38 cellular contexts compared by ENCODE assay signal in genomic region chr4:185467991-185468390, GRCh38. TPM values are rescaled to one million over a fixed set of nuclear protein-coding genes. Genes with fewer than 3 reads are reported as not detected.
A peak's percentile ranks its signal among the peaks of the same experiment; 100 is the strongest.
DNase-seq lines count a peak whose midpoint lies in the region; ATAC-seq and TF ChIP-seq lines count a peak whose summit lies in the region.
"Had no signal": no experiment of that assay in that cellular context is flagged by ENCODE, and none has a peak within 500 bp of the region (broad histone marks: within the 10 kb centered on the region; RNA-seq: fewer than 3 reads in every experiment).

No MANE protein-coding gene starts in this region.

- H3K23ac ChIP-seq in H9 (ENCODE audit: insufficient read length, low read depth, low read length) (no peak overlapping the region), mesenchymal stem cell (ENCODE audit: low read length in 2 of 2) (no peak overlapping the region)

- peaks cover 12% of the 10 kb centered on the region for H3K23me2 ChIP-seq in H9 (ENCODE audit: insufficient read length, low read depth, low read length, poor library complexity, severe bottlenecking)

- H4K8ac ChIP-seq in H9 (replicated peaks; ENCODE audit: insufficient read length, low read depth, low read length), result no peak overlapping the region
- H4K8ac ChIP-seq in mesenchymal stem cell (ENCODE audit: low read length), result peak overlapping the region; percentile 21

- no peak overlapping the region for H3K4me2 ChIP-seq in H9 (ENCODE audit: insufficient read depth, insufficient read length, low read length)
- no peak overlapping the region for H3K4me2 ChIP-seq in mesenchymal stem cell (ENCODE audit: low read length, poor library complexity, severe bottlenecking)
- H3K4me2 ChIP-seq: A549; BLaER1; BLaER1 treated with 17β-estradiol and CSF1 and Interleukin-3, amounts not matched to agents 10 nM and 100 nM had no signal

- H2BK15ac ChIP-seq in H9 (ENCODE audit: low read depth, low read length) (no peak overlapping the region), mesenchymal stem cell (ENCODE audit: low read depth, poor library complexity, severe bottlenecking) (no peak overlapping the region)

- peak overlapping the region; percentile 26 for H3K9ac ChIP-seq in H9 (ENCODE audit: extremely low read depth, insufficient read length, low read length)
- no peak overlapping the region for H3K9ac ChIP-seq in mesenchymal stem cell (ENCODE audit: low read length)
- H3K9ac ChIP-seq: BLaER1; BLaER1 treated with 17β-estradiol and CSF1 and Interleukin-3, amounts not matched to agents 10 nM and 100 nM had no signal

- H4K5ac ChIP-seq in H9 (ENCODE audit: insufficient read length, low read depth, low read length), result no peak overlapping the region

- H3K27ac Mint-ChIP-seq in H9, result no peak overlapping the region
- H3K27ac Mint-ChIP-seq: B cell; CD4-positive, alpha-beta T cell; CD4-positive, CD25-positive, alpha-beta regulatory T cell; CD8-positive, alpha-beta T cell had no signal

- H3K27ac ChIP-seq in H9 (ENCODE audit: insufficient read length, low read depth, low read length), result no peak overlapping the region
- no peak overlapping the region for H3K27ac ChIP-seq in HEK293 (ENCODE audit: extremely low read depth, low read depth, low read length)
- no peak overlapping the region for H3K27ac ChIP-seq in mesenchymal stem cell (ENCODE audit: low read length, poor library complexity, severe bottlenecking)
- no peak overlapping the region for H3K27ac ChIP-seq in WERI-Rb-1
- H3K27ac ChIP-seq: 22Rv1; A549; BLaER1; BLaER1 treated with 17β-estradiol and CSF1 and Interleukin-3, amounts not matched to agents 10 nM and 100 nM; C4-2B had no signal

- H2BK120ac ChIP-seq in H9 (ENCODE audit: low read depth, low read length, poor library complexity, severe bottlenecking), result no peak overlapping the region
- H2BK120ac ChIP-seq in mesenchymal stem cell (ENCODE audit: low read depth, low read length), result no peak overlapping the region

- H4K20me1 ChIP-seq in H9 (ENCODE audit: control insufficient read depth, insufficient read depth, insufficient read length), result no peaks in the 10 kb centered on the region
- H4K20me1 ChIP-seq: BLaER1; BLaER1 treated with 17β-estradiol and CSF1 and Interleukin-3, amounts not matched to agents 10 nM and 100 nM had no signal

- no peak overlapping the region for H3T11ph ChIP-seq in H9 (ENCODE audit: low read length)

- H3K9me3 Mint-ChIP-seq in H9, result no peaks in the 10 kb centered on the region; a peak in 2 of 5 replicates
- H3K9me3 Mint-ChIP-seq: CD4-positive, alpha-beta T cell; CD8-positive, alpha-beta memory T cell; CD8-positive, alpha-beta T cell had no signal

- H3K4me1 ChIP-seq in H9 (ENCODE audit: insufficient read depth, low read length) (no peaks in the 10 kb centered on the region; the same call in 1 of the 2 replicates), HEK293 (ENCODE audit: control insufficient read depth, insufficient read depth, low read length) (0 out of 2 replicates have a peak, but pooled peaks cover 3% of the 10 kb centered on the region), mesenchymal stem cell (ENCODE audit: control insufficient read depth, insufficient read depth, low read depth, low read length) (peaks cover 8% of the 10 kb centered on the region)

- no peaks in the 10 kb centered on the region for H3K79me1 ChIP-seq in H9 (ENCODE audit: insufficient read depth, low read depth, low read length, poor library complexity, severe bottlenecking)
- no peaks in the 10 kb centered on the region for H3K79me1 ChIP-seq in mesenchymal stem cell (replicated peaks; ENCODE audit: low read length, poor library complexity, severe bottlenecking)

- H3K4ac ChIP-seq in H9 (ENCODE audit: low read depth, low read length) (no peak overlapping the region), mesenchymal stem cell (ENCODE audit: low read depth in 1 of 2, low read length in 2 of 2) (no peak overlapping the region)

- TF ChIP-seq CTCF in H9 (conservative IDR thresholded peaks at IDR 0.05) (no peak), HEK293 (tag by site-specific recombination; IDR thresholded peaks at IDR 0.05) (no peak), WERI-Rb-1 (IDR thresholded peaks at IDR 0.05; ENCODE audit: low read depth, low read length) (no peak)

- H3K4me1 Mint-ChIP-seq in H9, result peaks cover 35 to 40% of the 10 kb centered on the region in 2 experiments

- H3K27me3 Mint-ChIP-seq in H9 (ENCODE audit: low read depth), result peaks cover 34% of the 10 kb centered on the region
- H3K27me3 Mint-ChIP-seq: CD4-positive, alpha-beta memory T cell; CD4-positive, alpha-beta T cell had no signal

- no peak overlapping the region for H4K91ac ChIP-seq in H9 (ENCODE audit: insufficient read length, low read depth, low read length)
- no peak overlapping the region for H4K91ac ChIP-seq in mesenchymal stem cell (ENCODE audit: low read length)

- H3K18ac ChIP-seq in H9 (ENCODE audit: insufficient read length, low read depth, low read length) (no peak overlapping the region), mesenchymal stem cell (ENCODE audit: low read depth in 1 of 2, low read length in 2 of 2) (no peak overlapping the region)

- no peak overlapping the region for H2BK20ac ChIP-seq in H9 (ENCODE audit: low read depth, low read length, poor library complexity, severe bottlenecking)

- POLR2A ChIA-PET in HEK293 (lab: Yijun Ruan, JAX), result no interaction called here

- H2BK5ac ChIP-seq in H9 (ENCODE audit: insufficient read length, low read length) (no peak overlapping the region), mesenchymal stem cell (ENCODE audit: low read depth, low read length, poor library complexity, severe bottlenecking) (no peak overlapping the region)

- H3K27me3 ChIP-seq in H9 (ENCODE audit: insufficient read depth, low read length), result no peaks in the 10 kb centered on the region; the same call in 1 of the 2 replicates
- peaks cover 6 to 22% of the 10 kb centered on the region in 2 experiments for H3K27me3 ChIP-seq in mesenchymal stem cell (ENCODE audit: control insufficient read depth in 1 of 2, insufficient read depth in 1 of 2, low read length in 2 of 2)
- no peaks in the 10 kb centered on the region for H3K27me3 ChIP-seq in WERI-Rb-1 (ENCODE audit: insufficient read depth, low read depth, severe bottlenecking)

- no peak overlapping the region for H2AFZ ChIP-seq in H9 (ENCODE audit: low read length)
- H2AFZ ChIP-seq in mesenchymal stem cell (ENCODE audit: low read depth, low read length), result no peak overlapping the region

- intact Hi-C loops in head of caudate nucleus (cut with DNase I), result no loop called here

- CTCF ChIA-PET in HEK293 (lab: Yijun Ruan, JAX), result no interaction called here

- H3K79me2 ChIP-seq in H9 (ENCODE audit: insufficient read depth, low read length), result no peaks in the 10 kb centered on the region

- no peak overlapping the region for H3K56ac ChIP-seq in H9 (ENCODE audit: insufficient read length, low read depth, low read length)

- H2AK5ac ChIP-seq in H9 (ENCODE audit: insufficient read length, low read length), result no peak overlapping the region
- H2AK5ac ChIP-seq in mesenchymal stem cell (ENCODE audit: low read length, severe bottlenecking), result no peak overlapping the region

- H3K4me3 ChIP-seq in HEK293 (ENCODE audit: low read depth, low read length), result no peak overlapping the region
- no peak overlapping the region for H3K4me3 ChIP-seq in mesenchymal stem cell (ENCODE audit: insufficient read depth in 1 of 2, low read depth in 1 of 2, low read length in 2 of 2)
- H3K4me3 ChIP-seq in WERI-Rb-1 (ENCODE audit: low read depth, low read length), result no peak overlapping the region
- H3K4me3 ChIP-seq: A549; BLaER1; BLaER1 treated with 17β-estradiol and CSF1 and Interleukin-3, amounts not matched to agents 10 nM and 100 nM had no signal

- H3K14ac ChIP-seq in H9 (ENCODE audit: insufficient read depth, low read length) (no peak overlapping the region), mesenchymal stem cell (ENCODE audit: low read length in 2 of 2) (no peak overlapping the region)

- no peak for DNase-seq in H9
- DNase-seq in head of caudate nucleus, result peak in 34 of 42 donors; percentile 17 to 80 (median 57)
- DNase-seq in mesenchymal stem cell, result no peak
- DNase-seq in WERI-Rb-1, result no peak
- DNase-seq: 8988T; ACHN; AML-193; BE2C; C1 segment of cervical spinal cord; Caco-2; Calu3; CD4-positive, alpha-beta memory T cell; CD4-positive, alpha-beta T cell; CD4-positive, CD25-positive, alpha-beta regulatory T cell; CD8-positive, alpha-beta memory T cell; CD8-positive, alpha-beta T cell; COR-L47; DMS 273 treated with DMSO at 0.1 percent for 48 hours; DMS153; DMS53; DMS79; DMS79 treated with DMSO at 0.1 percent for 48 hours; DND-41; EL had no signal

- H3K4me3 Mint-ChIP-seq in H9, result no peak overlapping the region
- H3K4me3 Mint-ChIP-seq: B cell; CD14-positive monocyte; CD4-positive, alpha-beta memory T cell; CD4-positive, alpha-beta T cell; CD8-positive, alpha-beta T cell had no signal

- no peaks in the 10 kb centered on the region; a peak in 1 of 7 replicates for H3K36me3 Mint-ChIP-seq in H9 (ENCODE audit: insufficient read depth in 1 of 3, low read depth in 3 of 3)
- H3K36me3 Mint-ChIP-seq: CD4-positive, alpha-beta memory T cell; CD4-positive, CD25-positive, alpha-beta regulatory T cell; CD8-positive, alpha-beta memory T cell; CD8-positive, alpha-beta T cell had no signal

- ATAC-seq in GM19023 (IDR thresholded peaks at IDR 0.05; ENCODE audit: unreplicated experiment) (no peak), HG02610 (IDR thresholded peaks at IDR 0.05; ENCODE audit: unreplicated experiment) (no peak), HG03196 (IDR thresholded peaks at IDR 0.05; ENCODE audit: unreplicated experiment) (no peak)
- ATAC-seq: A549; CD8-positive, alpha-beta T cell had no signal

- H2BK12ac ChIP-seq in H9 (ENCODE audit: insufficient read length, low read depth, low read length) (no peak overlapping the region), mesenchymal stem cell (ENCODE audit: low read length in 2 of 2) (no peak overlapping the region)

- WGBS in H9 (ENCODE audit: extremely low coverage, insufficient read length, low lambda C conversion rate), result no CpG with 5 or more reads among the region's 8 CpGs
- 90% methylated on average over 6 of the region's 8 CpGs for WGBS in mesenchymal stem cell

- H3K9me3 ChIP-seq in H9 (ENCODE audit: control insufficient read depth, low read depth, low read length) (no peaks in the 10 kb centered on the region), HEK293 (ENCODE audit: control insufficient read depth, insufficient read depth, low read depth, low read length) (no peaks in the 10 kb centered on the region), mesenchymal stem cell (ENCODE audit: control insufficient read depth, low read length) (no peaks in the 10 kb centered on the region), WERI-Rb-1 (ENCODE audit: severe bottlenecking) (no peaks in the 10 kb centered on the region)
- H3K9me3 ChIP-seq: A549; BE2C; BLaER1; BLaER1 treated with 17β-estradiol and CSF1 and Interleukin-3, amounts not matched to agents 10 nM and 100 nM; Caco-2 had no signal

- H3K36me3 ChIP-seq in HEK293 (ENCODE audit: control insufficient read depth in 2 of 2, insufficient read depth in 1 of 2, low read length in 2 of 2) (no peaks in the 10 kb centered on the region), mesenchymal stem cell (ENCODE audit: control insufficient read depth in 1 of 2, insufficient read depth in 2 of 2, low read depth in 1 of 2, low read length in 2 of 2) (no peaks in the 10 kb centered on the region), WERI-Rb-1 (no peaks in the 10 kb centered on the region)
- H3K36me3 ChIP-seq: BE2C; BLaER1; BLaER1 treated with 17β-estradiol and CSF1 and Interleukin-3, amounts not matched to agents 10 nM and 100 nM had no signal

RNA-seq across cellular contexts. Expression of gene CCDC110, which starts 3.5 kb away (rescaled TPM):
- 2.3 and 3.8 TPM in 2 replicates for total RNA-seq in H9 (2021)
- 1.4 TPM for polyA plus RNA-seq in mesenchymal stem cell (2013, experiment 1 of 2)
- polyA plus RNA-seq in mesenchymal stem cell (2013, experiment 2 of 2), result 1.3 TPM
- total RNA-seq: A673; Caco-2; Calu3; CD4-positive, CD25-positive, alpha-beta regulatory T cell; CD8-positive, alpha-beta memory T cell; Daoy had no signal
- polyA plus RNA-seq: BJ; CD14-positive monocyte; CD8-positive, alpha-beta memory T cell had no signal

RNA-seq across cellular contexts. Expression of gene UFSP2, which starts 42.2 kb away (rescaled TPM):
- 37.1 and 41.1 TPM in 2 replicates for total RNA-seq in H9 (2021)
- 25.8 TPM for polyA plus RNA-seq in mesenchymal stem cell (2013, experiment 1 of 2)
- 25.6 TPM for polyA plus RNA-seq in mesenchymal stem cell (2013, experiment 2 of 2)

Comparison
In these comparisons a context has a peak if more than half of its experiments do, and no peak if none do; other contexts are left out.
1. DNase-seq: peak in head of caudate nucleus (34 of 42); none in H9 (single experiment), mesenchymal stem cell (single experiment) and WERI-Rb-1 (single experiment).